Comparison of ENCODE assay signal across 25 cellular contexts in the genomic region with DNA sequence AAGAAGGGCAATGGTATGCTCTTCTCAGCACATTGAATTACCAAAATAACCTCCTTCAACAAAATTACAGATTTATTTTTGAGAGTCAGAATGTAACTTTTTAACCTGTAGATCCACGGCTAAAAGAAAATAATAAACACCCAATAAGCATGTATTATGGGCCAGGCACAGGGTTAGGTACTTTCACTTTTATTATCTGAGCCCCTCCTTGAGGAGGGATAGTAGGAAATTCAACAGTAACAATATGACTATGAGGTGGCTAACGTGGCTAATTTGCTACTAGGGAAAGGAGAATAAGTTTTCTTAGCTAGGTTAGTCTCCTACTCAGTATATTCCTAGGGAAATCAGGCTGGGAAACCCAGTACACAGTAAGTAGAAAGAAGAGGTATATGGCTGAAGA.
"Had no signal": no experiment of that assay in that cellular context is flagged by ENCODE, and none has a peak within 500 bp of the region (broad histone marks: within the 10 kb centered on the region; RNA-seq: fewer than 3 reads in every experiment).

No MANE protein-coding gene starts in this region.

- H3K4me2 ChIP-seq: neural progenitor cell had no signal

- FAIRE-seq: colon had no signal

- DNase-seq: activated CD4-positive, alpha-beta T cell treated with anti-CD3 and anti-CD28 coated beads for 48 hours; activated CD4-positive, CD25-positive, alpha-beta regulatory T cell; activated CD8-positive, alpha-beta T cell treated with anti-CD3 and anti-CD28 coated beads for 36 hours; activated naive CD4-positive, alpha-beta T cell treated with Interleukin-2 at 50 U/mL for 16 hours; activated T-cell treated with anti-CD3 and anti-CD28 coated beads, Interleukin-2, amount 50 U/mL, for 24 hours; anterior cingulate cortex; caudate nucleus; dorsolateral prefrontal cortex; endodermal cell; foreskin fibroblast; mucosa of descending colon; naive B cell; psoas muscle; right cardiac atrium; stimulated activated CD4-positive, alpha-beta T cell treated with anti-CD3 and anti-CD28 coated beads, Interleukin-2, amount 100 ng/mL, for 24 hours; stimulated activated naive CD8-positive, alpha-beta T cell treated with anti-CD3 and anti-CD28 coated beads, Interleukin-15, Interleukin-2, amounts not matched to agents 100 U/mL and 50 U/mL, for 24 hours; substantia nigra; tibial artery; uterus had no signal

- H3K27me3 Mint-ChIP-seq: brain had no signal

- H3K27ac ChIP-seq: dorsolateral prefrontal cortex, epithelial cell of prostate, neural progenitor cell, psoas muscle, tibial artery, uterus had no signal

- H3K36me3 Mint-ChIP-seq: brain, memory B cell, naive B cell, neural progenitor cell had no signal

- H3K36me3 ChIP-seq: neural progenitor cell, tibial artery, uterus had no signal

- ATAC-seq: activated CD8-positive, alpha-beta T cell treated with anti-CD3 and anti-CD28 coated beads for 36 hours; mucosa of descending colon; psoas muscle; right cardiac atrium; stimulated activated naive CD8-positive, alpha-beta T cell treated with anti-CD3 and anti-CD28 coated beads, Interleukin-15, Interleukin-2, amounts not matched to agents 100 U/mL and 50 U/mL, for 24 hours had no signal

- H2AFZ ChIP-seq: neural progenitor cell had no signal

- H3K9me3 ChIP-seq: mucosa of descending colon, psoas muscle, tibial artery, uterus had no signal

- H3K27ac Mint-ChIP-seq: activated CD8-positive, alpha-beta T cell treated with anti-CD3 and anti-CD28 coated beads for 36 hours; activated T-cell treated with anti-CD3 and anti-CD28 coated beads, Interleukin-2, amount 50 U/mL, for 24 hours; activated T-helper 2 cell treated with anti-CD3 and anti-CD28 coated beads, Interferon-gamma antibody, Interleukin-2, Interleukin-4, amounts not matched to agents 10 μg/mL and 5 μg/mL and 100 μg/mL, durations not matched to agents 14 hours and 24 hours and 36 hours; brain; endodermal cell; memory B cell; naive B cell had no signal

- H3K9ac ChIP-seq: neural progenitor cell had no signal

- H3K27me3 ChIP-seq: dorsolateral prefrontal cortex, neural progenitor cell, tibial artery, uterus had no signal

- H3K4me3 ChIP-seq: dorsolateral prefrontal cortex, mucosa of descending colon, neural progenitor cell, psoas muscle, tibial artery, uterus had no signal

- H3K4me1 ChIP-seq: psoas muscle, tibial artery, uterus had no signal

- H3K9me3 Mint-ChIP-seq: activated CD8-positive, alpha-beta T cell treated with anti-CD3 and anti-CD28 coated beads for 36 hours; activated T-helper 2 cell treated with anti-CD3 and anti-CD28 coated beads, Interferon-gamma antibody, Interleukin-2, Interleukin-4, amounts not matched to agents 10 μg/mL and 5 μg/mL and 100 μg/mL, durations not matched to agents 14 hours and 24 hours and 36 hours; brain; endodermal cell; neural progenitor cell had no signal

- H3K4me3 Mint-ChIP-seq: activated CD8-positive, alpha-beta T cell treated with anti-CD3 and anti-CD28 coated beads for 36 hours; activated T-cell treated with anti-CD3 and anti-CD28 coated beads, Interleukin-2, amount 50 U/mL, for 24 hours; brain; endodermal cell; memory B cell; naive B cell; neural progenitor cell had no signal

- H3K4me1 Mint-ChIP-seq: naive B cell had no signal
